Comparison of ENCODE assay signal across 20 cellular contexts in genomic region chrX:153495903-153496629, GRCh38. TPM values are rescaled to one million over a fixed set of nuclear protein-coding genes. Genes with fewer than 3 reads are reported as not detected.
DNase-seq lines count a peak whose midpoint lies in the region; ATAC-seq, FAIRE-seq and TF ChIP-seq lines count a peak whose summit lies in the region.
"Had no signal": no experiment of that assay in that cellular context is flagged by ENCODE, and none has a peak within 500 bp of the region (broad histone marks: within the 10 kb centered on the region; RNA-seq: fewer than 3 reads in every experiment).

No MANE protein-coding gene starts in this region.

- no peak for TF ChIP-seq RAD21 in HepG2 (CRISPR knock-in tag; IDR thresholded peaks at IDR 0.05)

- H3K27ac Mint-ChIP-seq in chondrocyte (ENCODE audit: unreplicated experiment) = peak overlapping the region; percentile 96
- H3K27ac Mint-ChIP-seq: activated CD8-positive, alpha-beta T cell treated with anti-CD3 and anti-CD28 coated beads, Interleukin-2, amount 10 ng/mL, durations not matched to agents 7 days and 5 days; activated T-helper 2 cell treated with anti-CD3 and anti-CD28 coated beads, Interferon-gamma antibody, Interleukin-2, Interleukin-4, amounts not matched to agents 10 μg/mL and 5 μg/mL and 100 μg/mL, durations not matched to agents 14 hours and 24 hours and 36 hours; naive B cell; stimulated activated memory B cell treated with anti-CD40 and anti-IgM and Interleukin-4, amounts not matched to agents 10 μg/mL and 1 μg/mL and 100 μg/mL, for 72 hours had no signal

- no peak for TF ChIP-seq CTCF in right lobe of liver (IDR thresholded peaks at IDR 0.05)
- no peak for TF ChIP-seq CTCF in HepG2 (CRISPR knock-in tag; IDR thresholded peaks at IDR 0.05)
- no peak for TF ChIP-seq CTCF in chondrocyte (IDR thresholded peaks at IDR 0.05)
- TF ChIP-seq CTCF in lower lobe of right lung (IDR thresholded peaks at IDR 0.05) = no peak
- no peak for TF ChIP-seq CTCF in omental fat pad (IDR thresholded peaks at IDR 0.05)

- intact Hi-C loops in right lobe of liver (cut with DNase I) = no loop called here
- intact Hi-C loops in HepG2 (cut with micrococcal nuclease; ENCODE audit: unreplicated experiment) = no loop called here
- intact Hi-C loops in lower lobe of right lung (cut with DNase I) = no loop called here
- intact Hi-C loops in aorta (cut with DNase I) = loop anchor here in 1 of 2 donors (1.0 kb wide), 1 partner anchor 25 kb away; no protein-coding TSS in a partner anchor

- H3K4me1 Mint-ChIP-seq in chondrocyte (ENCODE audit: low read depth) = peaks cover 59% of the 10 kb centered on the region

- no peak for ATAC-seq in right lobe of liver
- no peak for ATAC-seq in HepG2
- ATAC-seq in lower lobe of right lung = no peak
- ATAC-seq in aorta (ENCODE audit: low FRiP score) = no peak
- no peak for ATAC-seq in omental fat pad (ENCODE audit: low FRiP score)
- ATAC-seq: activated CD8-positive, alpha-beta T cell treated with anti-CD3 and anti-CD28 coated beads, Interleukin-2, amount 10 ng/mL, durations not matched to agents 7 days and 5 days; stimulated activated memory B cell treated with anti-CD40 and anti-IgM and Interleukin-4, amounts not matched to agents 10 μg/mL and 1 μg/mL and 100 μg/mL, for 72 hours had no signal

- peaks cover 2% of the 10 kb centered on the region for H3K9me3 Mint-ChIP-seq in chondrocyte (ENCODE audit: low read depth)
- H3K9me3 Mint-ChIP-seq: activated T-helper 2 cell treated with anti-CD3 and anti-CD28 coated beads, Interferon-gamma antibody, Interleukin-2, Interleukin-4, amounts not matched to agents 10 μg/mL and 5 μg/mL and 100 μg/mL, durations not matched to agents 14 hours and 24 hours and 36 hours; stimulated activated memory B cell treated with anti-CD40 and anti-IgM and Interleukin-4, amounts not matched to agents 10 μg/mL and 1 μg/mL and 100 μg/mL, for 72 hours had no signal

- TF ChIP-seq POLR2A in right lobe of liver (IDR thresholded peaks at IDR 0.05) (no peak), HepG2 (IDR thresholded peaks at IDR 0.05; ENCODE audit: insufficient read depth in 1 of 2, low read depth in 2 of 2, low read length in 2 of 2) (no peak)

- POLR2A ChIA-PET in HepG2 (lab: Yijun Ruan, JAX) = no interaction called here

- H3K4me1 ChIP-seq in right lobe of liver (no peaks in the 10 kb centered on the region), HepG2 (ENCODE audit: insufficient read depth, low read length) (peaks cover 42% of the 10 kb centered on the region), lower lobe of right lung (no peaks in the 10 kb centered on the region), aorta (ENCODE audit: control insufficient read depth in 1 of 2, insufficient read depth in 2 of 2, low read length in 2 of 2) (no peaks in the 10 kb centered on the region)

- no TSS peak for BruUV-seq in HepG2 (replicated peaks; lab: Mats Ljungman, UMichigan)

- no peaks in the 10 kb centered on the region for H3K27me3 Mint-ChIP-seq in chondrocyte (ENCODE audit: low read depth)

- H3K27me3 ChIP-seq in right lobe of liver (no peaks in the 10 kb centered on the region), HepG2 (ENCODE audit: control insufficient read depth in 1 of 2, insufficient read depth in 2 of 2, low read length in 2 of 2) (0 out of 5 replicates have a peak, but pooled peaks cover 1 to 6% of the 10 kb centered on the region in 2 experiments), lower lobe of right lung (ENCODE audit: low read depth) (no peaks in the 10 kb centered on the region), aorta (ENCODE audit: control insufficient read depth in 1 of 2, insufficient read depth in 2 of 2, low read length in 1 of 2) (no peaks in the 10 kb centered on the region)

- no peaks in the 10 kb centered on the region for H3K36me3 ChIP-seq in right lobe of liver
- no peaks in the 10 kb centered on the region for H3K36me3 ChIP-seq in HepG2 (replicated peaks in 1 of 2; ENCODE audit: control insufficient read depth in 1 of 2, insufficient read depth in 2 of 2, low read length in 2 of 2)
- no peaks in the 10 kb centered on the region for H3K36me3 ChIP-seq in lower lobe of right lung
- no peaks in the 10 kb centered on the region for H3K36me3 ChIP-seq in aorta (ENCODE audit: control insufficient read depth in 1 of 2, insufficient read depth in 2 of 2, low read length in 1 of 2)

- H3K36me3 Mint-ChIP-seq in chondrocyte (ENCODE audit: low read depth) = peaks cover 8% of the 10 kb centered on the region
- H3K36me3 Mint-ChIP-seq: naive B cell; stimulated activated memory B cell treated with anti-CD40 and anti-IgM and Interleukin-4, amounts not matched to agents 10 μg/mL and 1 μg/mL and 100 μg/mL, for 72 hours had no signal

- H4K20me1 ChIP-seq in HepG2 (ENCODE audit: insufficient read depth, low read length) = no peaks in the 10 kb centered on the region

- H3K4me3 Mint-ChIP-seq in chondrocyte (ENCODE audit: unreplicated experiment) = peak overlapping the region; percentile 97
- H3K4me3 Mint-ChIP-seq: activated CD8-positive, alpha-beta T cell treated with anti-CD3 and anti-CD28 coated beads, Interleukin-2, amount 10 ng/mL, durations not matched to agents 7 days and 5 days; naive B cell; stimulated activated memory B cell treated with anti-CD40 and anti-IgM and Interleukin-4, amounts not matched to agents 10 μg/mL and 1 μg/mL and 100 μg/mL, for 72 hours had no signal

- H3K9ac ChIP-seq in HepG2 (ENCODE audit: insufficient read depth, low read depth, low read length) = no peak overlapping the region

- H2AFZ ChIP-seq in HepG2 (ENCODE audit: low read length) = no peak overlapping the region

- H3K27ac ChIP-seq in right lobe of liver (no peak overlapping the region), HepG2 (ENCODE audit: extremely low read length, insufficient read depth, low read length) (no peak overlapping the region), lower lobe of right lung (no peak overlapping the region), aorta (ENCODE audit: low read depth in 1 of 2, low read length in 2 of 2) (peak overlapping the region in 1 of 2 donors; percentile 80)

- no CpG with 5 or more reads among the region's 18 CpGs for WGBS in right lobe of liver (ENCODE audit: insufficient coverage, low coverage, low lambda C conversion rate, missing lambda C conversion rate)
- WGBS in HepG2 (ENCODE audit: low lambda C conversion rate) = no CpG with 5 or more reads among the region's 18 CpGs
- WGBS in aorta, 2 donors = 6 to 49% methylated on average over 18 of the region's 18 CpGs

- H3K9me3 ChIP-seq in right lobe of liver = no peaks in the 10 kb centered on the region
- no peaks in the 10 kb centered on the region for H3K9me3 ChIP-seq in HepG2 (ENCODE audit: low read length)
- H3K9me3 ChIP-seq in lower lobe of right lung = no peaks in the 10 kb centered on the region
- H3K9me3 ChIP-seq in aorta (ENCODE audit: control insufficient read depth, low read length) = no peaks in the 10 kb centered on the region

- no peak for FAIRE-seq in HepG2 (lab: Jason Lieb, UNC)
- FAIRE-seq: keratinocyte had no signal

- TF ChIP-seq EP300 in HepG2 (IDR thresholded peaks at IDR 0.05; ENCODE audit: low read depth in 2 of 2, low read length in 2 of 2) (no peak), HepG2 (CRISPR knock-in tag; IDR thresholded peaks at IDR 0.05; ENCODE audit: borderline replicate concordance) (no peak)

- no peaks in the 10 kb centered on the region for H3K79me2 ChIP-seq in HepG2 (ENCODE audit: insufficient read depth, low read length)

- peak overlapping the region in 2 of 3 donors; percentile 18 to 26 for H3K4me3 ChIP-seq in right lobe of liver
- H3K4me3 ChIP-seq in HepG2 (replicated peaks in 1 of 3; ENCODE audit: insufficient read depth in 1 of 3, low read depth in 2 of 3, low read length in 3 of 3) = no peak overlapping the region
- peak overlapping the region; percentile 44 for H3K4me3 ChIP-seq in lower lobe of right lung
- peak overlapping the region; percentile 48 to 79 for H3K4me3 ChIP-seq in aorta (ENCODE audit: low read length in 2 of 2)

- DNase-seq in right lobe of liver (no peak), HepG2 (ENCODE audit: low spot score) (no peak), chondrocyte (ENCODE audit: low spot score) (no peak), lower lobe of right lung (no peak), aorta (no peak), cerebellar cortex (ENCODE audit: low spot score) (no peak), NCI-H82 (lab: John Stamatoyannopoulos, UW) (no peak), omental fat pad (ENCODE audit: low spot score) (no peak)
- DNase-seq: activated CD8-positive, alpha-beta T cell treated with anti-CD3 and anti-CD28 coated beads, Interleukin-2, amount 10 ng/mL, durations not matched to agents 7 days and 5 days; effector memory CD4-positive, alpha-beta T cell; HCEC 1CT; KG1; naive B cell; NCI-H1105 treated with DMSO at 0.1 percent for 48 hours; retina had no signal

- in situ Hi-C loops in HepG2 (cut with HindIII; ENCODE audit: extremely low pct_ligation_motif_present, low pct_unique_long_range_greater_than_20kb) = no loop called here

- CTCF ChIA-PET in HepG2 (lab: Yijun Ruan, JAX; ENCODE audit: low intra/inter-chr PET ratio, low total read pairs) = interaction anchor here (2.1 kb wide), 1 partner anchor 25 kb away, joined by 10 read pairs; no protein-coding TSS in a partner anchor

- no peak overlapping the region for H3K4me2 ChIP-seq in HepG2 (ENCODE audit: low read depth, low read length)

RNA-seq across cellular contexts. Expression of gene BGN, which starts 1.3 kb away (rescaled TPM):
- 100 to 1,000 TPM in 4 of 6 experiments, 10 to 100 TPM in 2; 57.0 to 161 (median 122) TPM for total RNA-seq in right lobe of liver
- 0.18 TPM in 1 of 2 replicates, not detected in the other for total RNA-seq in HepG2 (2016; rRNA removed; fragmentation: Illumina TruSeq; extraction: Trizol)
- total RNA-seq in HepG2 (2016; cell fraction: cytosol; rRNA removed; fragmentation: Illumina TruSeq; extraction: Trizol; ENCODE audit: low read depth) = not detected in 2 replicates
- total RNA-seq in HepG2 (2016; cell fraction: insoluble cytoplasmic fraction; rRNA removed; fragmentation: Illumina TruSeq; extraction: Trizol) = 0.19 TPM in 1 of 2 replicates, not detected in the other
- total RNA-seq in HepG2 (2016; cell fraction: membrane; rRNA removed; fragmentation: Illumina TruSeq; extraction: Trizol) = 0.06 and 0.21 TPM in 2 replicates
- 0.25 and 0.85 TPM in 2 replicates for total RNA-seq in HepG2 (2016; cell fraction: nucleus; rRNA removed; fragmentation: Illumina TruSeq; extraction: Trizol)
- 0.40 and 0.63 TPM in 2 replicates for polyA plus RNA-seq in HepG2 (2011; rRNA removed)
- 0.28 and 0.54 TPM in 2 replicates for polyA plus RNA-seq in HepG2 (2011; cell fraction: cytosol; rRNA removed)
- polyA plus RNA-seq in HepG2 (2011; cell fraction: nucleus; rRNA removed) = 0.54 and 0.85 TPM in 2 replicates
- polyA plus RNA-seq in HepG2 (2012) = 1.5 and 1.9 TPM in 2 replicates
- 0.10 and 0.11 TPM in 2 replicates for polyA plus RNA-seq in HepG2 (2016; cell fraction: cytosol; fragmentation: Illumina TruSeq; extraction: Trizol; ENCODE audit: low read depth)
- 0.26 TPM in 1 of 2 replicates, not detected in the other for polyA plus RNA-seq in HepG2 (2016; cell fraction: insoluble cytoplasmic fraction; fragmentation: Illumina TruSeq; extraction: Trizol; ENCODE audit: low read depth)
- 0.49 and 1.0 TPM in 2 replicates for polyA plus RNA-seq in HepG2 (2016; cell fraction: membrane; fragmentation: Illumina TruSeq; extraction: Trizol; ENCODE audit: low read depth)
- 0.98 and 1.4 TPM in 2 replicates for polyA plus RNA-seq in HepG2 (2016; cell fraction: nucleus; fragmentation: Illumina TruSeq; extraction: Trizol; ENCODE audit: insufficient read depth, low read depth)
- polyA minus RNA-seq in HepG2 (2011; rRNA and poly(A)+ RNA removed; ENCODE audit: low replicate concordance) = 1.3 TPM in 1 of 2 replicates, not detected in the other
- 0.99 and 1.3 TPM in 2 replicates for polyA minus RNA-seq in HepG2 (2011; cell fraction: cytosol; rRNA and poly(A)+ RNA removed)
- polyA minus RNA-seq in HepG2 (2011; cell fraction: nucleus; rRNA and poly(A)+ RNA removed) = 0.37 and 0.77 TPM in 2 replicates
- 1,195 to 2,668 TPM (median 2,632 TPM) in 3 replicates for total RNA-seq in chondrocyte
- total RNA-seq in lower lobe of right lung = 157 TPM
- 1,000 to 10,000 TPM; 1,297 to 2,306 TPM for total RNA-seq in aorta
- polyA plus RNA-seq in aorta = 1,000 to 10,000 TPM; 1,177 to 3,171 TPM
- total RNA-seq in omental fat pad = 10 to 100 TPM; 14.9 to 40.2 (median 18.6) TPM
- total RNA-seq: activated CD8-positive, alpha-beta T cell treated with anti-CD3 and anti-CD28 coated beads, Interleukin-2, amount 10 ng/mL, durations not matched to agents 7 days and 5 days; activated T-helper 2 cell treated with anti-CD3 and anti-CD28 coated beads, Interferon-gamma antibody, Interleukin-2, Interleukin-4, amounts not matched to agents 10 μg/mL and 5 μg/mL and 100 μg/mL, durations not matched to agents 14 hours and 24 hours and 36 hours; SK-MEL-5 had no signal

RNA-seq across cellular contexts. Expression of gene ATP2B3, which starts 21.4 kb away (rescaled TPM):
- total RNA-seq in right lobe of liver = under 1 TPM in 1 of 6 experiments, not detected in 5; 0.07 TPM
- not detected in 2 replicates for total RNA-seq in HepG2 (2016; rRNA removed; fragmentation: Illumina TruSeq; extraction: Trizol)
- total RNA-seq in HepG2 (2016; cell fraction: cytosol; rRNA removed; fragmentation: Illumina TruSeq; extraction: Trizol; ENCODE audit: low read depth) = not detected in 2 replicates
- not detected in 2 replicates for total RNA-seq in HepG2 (2016; cell fraction: insoluble cytoplasmic fraction; rRNA removed; fragmentation: Illumina TruSeq; extraction: Trizol)
- total RNA-seq in HepG2 (2016; cell fraction: membrane; rRNA removed; fragmentation: Illumina TruSeq; extraction: Trizol) = not detected in 2 replicates
- not detected in 2 replicates for total RNA-seq in HepG2 (2016; cell fraction: nucleus; rRNA removed; fragmentation: Illumina TruSeq; extraction: Trizol)
- polyA plus RNA-seq in HepG2 (2011; rRNA removed) = not detected in 2 replicates
- not detected in 2 replicates for polyA plus RNA-seq in HepG2 (2011; cell fraction: cytosol; rRNA removed)
- not detected in 2 replicates for polyA plus RNA-seq in HepG2 (2011; cell fraction: nucleus; rRNA removed)
- polyA plus RNA-seq in HepG2 (2012) = not detected in 2 replicates
- polyA plus RNA-seq in HepG2 (2016; cell fraction: cytosol; fragmentation: Illumina TruSeq; extraction: Trizol; ENCODE audit: low read depth) = not detected in 2 replicates
- not detected in 2 replicates for polyA plus RNA-seq in HepG2 (2016; cell fraction: insoluble cytoplasmic fraction; fragmentation: Illumina TruSeq; extraction: Trizol; ENCODE audit: low read depth)
- not detected in 2 replicates for polyA plus RNA-seq in HepG2 (2016; cell fraction: membrane; fragmentation: Illumina TruSeq; extraction: Trizol; ENCODE audit: low read depth)
- polyA plus RNA-seq in HepG2 (2016; cell fraction: nucleus; fragmentation: Illumina TruSeq; extraction: Trizol; ENCODE audit: insufficient read depth, low read depth) = not detected in 2 replicates
- not detected in 2 replicates for polyA minus RNA-seq in HepG2 (2011; rRNA and poly(A)+ RNA removed; ENCODE audit: low replicate concordance)
- not detected in 2 replicates for polyA minus RNA-seq in HepG2 (2011; cell fraction: cytosol; rRNA and poly(A)+ RNA removed)
- polyA minus RNA-seq in HepG2 (2011; cell fraction: nucleus; rRNA and poly(A)+ RNA removed) = not detected in 2 replicates
- total RNA-seq in chondrocyte = 0.17 to 0.46 TPM (median 0.37 TPM) in 3 replicates
- total RNA-seq in lower lobe of right lung = not detected
- total RNA-seq in aorta = under 1 TPM; 0.19 to 0.27 TPM
- polyA plus RNA-seq in aorta = under 1 TPM in 1 of 2 donors, not detected in 1; 0.20 TPM
- not detected for total RNA-seq in omental fat pad
- total RNA-seq: activated CD8-positive, alpha-beta T cell treated with anti-CD3 and anti-CD28 coated beads, Interleukin-2, amount 10 ng/mL, durations not matched to agents 7 days and 5 days; activated T-helper 2 cell treated with anti-CD3 and anti-CD28 coated beads, Interferon-gamma antibody, Interleukin-2, Interleukin-4, amounts not matched to agents 10 μg/mL and 5 μg/mL and 100 μg/mL, durations not matched to agents 14 hours and 24 hours and 36 hours; glomerular endothelial cell had no signal
- polyA plus RNA-seq: keratinocyte had no signal

RNA-seq across cellular contexts. Expression of gene HAUS7, which starts 25.7 kb away (rescaled TPM):
- total RNA-seq in right lobe of liver = 10 to 100 TPM in 1 of 6 experiments, 1 to 10 TPM in 5; 5.6 to 14.9 (median 8.8) TPM
- total RNA-seq in HepG2 (2016; rRNA removed; fragmentation: Illumina TruSeq; extraction: Trizol) = 42.4 and 52.1 TPM in 2 replicates
- 11.6 and 12.0 TPM in 2 replicates for total RNA-seq in HepG2 (2016; cell fraction: cytosol; rRNA removed; fragmentation: Illumina TruSeq; extraction: Trizol; ENCODE audit: low read depth)
- 39.2 and 51.8 TPM in 2 replicates for total RNA-seq in HepG2 (2016; cell fraction: insoluble cytoplasmic fraction; rRNA removed; fragmentation: Illumina TruSeq; extraction: Trizol)
- total RNA-seq in HepG2 (2016; cell fraction: membrane; rRNA removed; fragmentation: Illumina TruSeq; extraction: Trizol) = 14.9 and 17.2 TPM in 2 replicates
- total RNA-seq in HepG2 (2016; cell fraction: nucleus; rRNA removed; fragmentation: Illumina TruSeq; extraction: Trizol) = 18.7 and 21.6 TPM in 2 replicates
- 9.1 and 10.9 TPM in 2 replicates for polyA plus RNA-seq in HepG2 (2011; rRNA removed)
- polyA plus RNA-seq in HepG2 (2011; cell fraction: cytosol; rRNA removed) = 9.4 and 15.2 TPM in 2 replicates
- polyA plus RNA-seq in HepG2 (2011; cell fraction: nucleus; rRNA removed) = 19.4 and 23.3 TPM in 2 replicates
- 8.2 and 11.4 TPM in 2 replicates for polyA plus RNA-seq in HepG2 (2012)
- 6.9 and 7.7 TPM in 2 replicates for polyA plus RNA-seq in HepG2 (2016; cell fraction: cytosol; fragmentation: Illumina TruSeq; extraction: Trizol; ENCODE audit: low read depth)
- polyA plus RNA-seq in HepG2 (2016; cell fraction: insoluble cytoplasmic fraction; fragmentation: Illumina TruSeq; extraction: Trizol; ENCODE audit: low read depth) = 32.6 and 41.1 TPM in 2 replicates
- 10.1 and 11.1 TPM in 2 replicates for polyA plus RNA-seq in HepG2 (2016; cell fraction: membrane; fragmentation: Illumina TruSeq; extraction: Trizol; ENCODE audit: low read depth)
- polyA plus RNA-seq in HepG2 (2016; cell fraction: nucleus; fragmentation: Illumina TruSeq; extraction: Trizol; ENCODE audit: insufficient read depth, low read depth) = 35.1 and 45.0 TPM in 2 replicates
- 18.6 and 73.7 TPM in 2 replicates for polyA minus RNA-seq in HepG2 (2011; rRNA and poly(A)+ RNA removed; ENCODE audit: low replicate concordance)
- 5.5 and 7.6 TPM in 2 replicates for polyA minus RNA-seq in HepG2 (2011; cell fraction: cytosol; rRNA and poly(A)+ RNA removed)
- 3.6 and 9.3 TPM in 2 replicates for polyA minus RNA-seq in HepG2 (2011; cell fraction: nucleus; rRNA and poly(A)+ RNA removed)
- 31.3 to 43.6 TPM (median 32.3 TPM) in 3 replicates for total RNA-seq in chondrocyte
- 22.7 TPM for total RNA-seq in lower lobe of right lung
- 10 to 100 TPM; 34.6 to 76.0 TPM for total RNA-seq in aorta
- 100 to 1,000 TPM in 1 of 2 donors, 10 to 100 TPM in 1; 33.1 to 686 TPM for polyA plus RNA-seq in aorta
- total RNA-seq in omental fat pad = 10 to 100 TPM; 14.9 to 35.0 (median 23.9) TPM

RNA-seq across cellular contexts. Expression of gene TREX2, which starts 50.2 kb away (rescaled TPM):
- total RNA-seq in right lobe of liver (under 1 TPM in 4 of 6 experiments, not detected in 2; 0.18 to 0.46 (median 0.23) TPM), HepG2 (2016; rRNA removed; fragmentation: Illumina TruSeq; extraction: Trizol) (0.18 TPM in 1 of 2 replicates, not detected in the other), chondrocyte (0.80 to 1.6 TPM (median 1.6 TPM) in 3 replicates), lower lobe of right lung (0.80 TPM), aorta (1 to 10 TPM; 1.4 to 4.5 TPM), omental fat pad (1 to 10 TPM in 3 of 4 donors, under 1 TPM in 1; 0.69 to 4.2 (median 1.2) TPM)
- total RNA-seq in HepG2 (2016; cell fraction: cytosol; rRNA removed; fragmentation: Illumina TruSeq; extraction: Trizol; ENCODE audit: low read depth) = 1.2 TPM in 1 of 2 replicates, not detected in the other
- total RNA-seq in HepG2 (2016; cell fraction: insoluble cytoplasmic fraction; rRNA removed; fragmentation: Illumina TruSeq; extraction: Trizol) = 0.22 TPM in 1 of 2 replicates, not detected in the other
- total RNA-seq in HepG2 (2016; cell fraction: membrane; rRNA removed; fragmentation: Illumina TruSeq; extraction: Trizol) = 0.19 and 0.21 TPM in 2 replicates
- total RNA-seq in HepG2 (2016; cell fraction: nucleus; rRNA removed; fragmentation: Illumina TruSeq; extraction: Trizol) = 0.50 and 0.62 TPM in 2 replicates
- polyA plus RNA-seq in HepG2 (2011; rRNA removed) (0.13 and 0.17 TPM in 2 replicates), aorta (10 to 100 TPM in 1 of 2 donors, not detected in 1; 39.1 TPM)
- 0.09 and 0.21 TPM in 2 replicates for polyA plus RNA-seq in HepG2 (2011; cell fraction: cytosol; rRNA removed)
- polyA plus RNA-seq in HepG2 (2011; cell fraction: nucleus; rRNA removed) = 1.2 and 2.1 TPM in 2 replicates
- not detected in 2 replicates for polyA plus RNA-seq in HepG2 (2012)
- polyA plus RNA-seq in HepG2 (2016; cell fraction: cytosol; fragmentation: Illumina TruSeq; extraction: Trizol; ENCODE audit: low read depth) = 0.18 TPM in 1 of 2 replicates, not detected in the other
- polyA plus RNA-seq in HepG2 (2016; cell fraction: insoluble cytoplasmic fraction; fragmentation: Illumina TruSeq; extraction: Trizol; ENCODE audit: low read depth) = 0.19 TPM in 1 of 2 replicates, not detected in the other
- polyA plus RNA-seq in HepG2 (2016; cell fraction: membrane; fragmentation: Illumina TruSeq; extraction: Trizol; ENCODE audit: low read depth) = 0.15 TPM in 1 of 2 replicates, not detected in the other
- polyA plus RNA-seq in HepG2 (2016; cell fraction: nucleus; fragmentation: Illumina TruSeq; extraction: Trizol; ENCODE audit: insufficient read depth, low read depth) = 0.38 TPM in 1 of 2 replicates, not detected in the other
- 0.24 and 0.87 TPM in 2 replicates for polyA minus RNA-seq in HepG2 (2011; rRNA and poly(A)+ RNA removed; ENCODE audit: low replicate concordance)
- not detected in 2 replicates for polyA minus RNA-seq in HepG2 (2011; cell fraction: cytosol; rRNA and poly(A)+ RNA removed)
- polyA minus RNA-seq in HepG2 (2011; cell fraction: nucleus; rRNA and poly(A)+ RNA removed) = 1.3 and 1.6 TPM in 2 replicates

Comparison
In these comparisons a context has a peak if more than half of its experiments do, and no peak if none do; other contexts are left out.
1. H3K4me3 ChIP-seq: peak in right lobe of liver (2 of 3), lower lobe of right lung (single experiment) and aorta (2 of 2); none in HepG2 (0 of 3).
2. RNA of gene BGN, which starts 1.3 kb away (total RNA-seq): 1,195 to 2,668 TPM in chondrocyte, 1,297 to 2,306 TPM in aorta, 157 TPM in lower lobe of right lung (single experiment), 57.0 to 161 TPM in right lobe of liver and 14.9 to 40.2 TPM in omental fat pad; 0.06 to 0.85 TPM in HepG2; every median in the first group is over 4 times any median in the second.